In the genomic region with DNA sequence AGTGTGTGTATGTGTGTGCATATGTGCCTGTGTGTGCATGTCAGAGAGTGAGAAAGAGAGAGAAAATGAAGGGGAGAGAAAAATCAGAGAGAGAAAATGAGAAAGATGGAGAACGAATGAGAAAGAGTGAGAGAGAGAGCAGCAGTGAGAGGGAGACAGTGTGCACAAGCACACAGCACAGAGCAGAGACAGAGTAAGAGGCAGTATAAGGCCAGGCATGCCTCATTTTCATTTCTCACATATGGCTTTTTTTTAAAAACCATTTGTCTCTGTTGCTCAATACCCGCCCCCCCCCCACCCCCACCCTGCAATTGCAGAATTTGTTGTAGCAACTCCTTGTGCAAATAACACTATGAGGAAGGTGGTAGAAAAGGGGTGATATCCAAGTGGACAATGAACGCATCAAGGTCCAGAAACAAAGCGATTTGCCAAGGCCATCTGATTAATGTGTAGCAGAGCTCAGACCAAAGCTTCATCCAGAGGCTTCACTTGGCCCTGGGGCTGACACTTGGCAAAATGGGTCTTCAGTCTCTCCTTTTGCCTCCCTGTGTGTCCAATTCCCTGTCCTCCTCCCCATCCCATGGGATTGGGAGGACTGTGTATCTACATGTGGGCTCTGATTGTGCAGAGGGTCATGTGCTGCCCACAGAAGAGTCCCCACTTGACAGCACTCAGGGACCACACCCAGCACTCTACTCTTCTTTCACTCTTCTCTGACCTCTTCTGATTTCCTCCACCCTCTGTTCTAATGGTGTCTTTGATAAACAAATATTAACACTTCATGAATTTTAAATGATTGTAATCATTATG, we compare ENCODE assay signal across 32 cellular contexts. TPM values are rescaled to one million over a fixed set of nuclear protein-coding genes. Genes with fewer than 3 reads are reported as not detected.
DNase-seq lines count a peak whose midpoint lies in the region; ATAC-seq and TF ChIP-seq lines count a peak whose summit lies in the region.
"Had no signal": no experiment of that assay in that cellular context is flagged by ENCODE, and none has a peak within 500 bp of the region (broad histone marks: within the 10 kb centered on the region; RNA-seq: fewer than 3 reads in every experiment).

No MANE protein-coding gene starts in this region.

- ATAC-seq in gastroesophageal sphincter (peak; percentile 60), sciatic nerve (peak; percentile 72), HG03159 (IDR thresholded peaks at IDR 0.05; ENCODE audit: unreplicated experiment) (no peak), GM21390 (IDR thresholded peaks at IDR 0.05; ENCODE audit: unreplicated experiment) (no peak)
- ATAC-seq: activated CD4-positive, CD25-positive, alpha-beta regulatory T cell treated with anti-CD3 and anti-CD28 coated beads, Interleukin-2, amount 50 U/mL, for 24 hours; activated CD8-positive, alpha-beta T cell treated with anti-CD3 and anti-CD28 coated beads for 36 hours; activated T-helper 17 cell treated with anti-CD3 and anti-CD28 coated beads, Interleukin-2, amount 50 U/mL, for 72 hours; gastrocnemius medialis; Right ventricle myocardium inferior; SK-N-SH treated with all-trans-retinoic acid at 6 μM for 48 hours; stimulated activated naive CD8-positive, alpha-beta T cell treated with anti-CD3 and anti-CD28 coated beads, Interleukin-15, amount 100 ng/mL, for 72 hours; T-helper 17 cell had no signal

- intact Hi-C loops in sciatic nerve (cut with DNase I) = no loop called here

- H3K9me2 ChIP-seq in MM.1S (replicated peaks; ENCODE audit: insufficient read depth, low read length) = no peaks in the 10 kb centered on the region

- TF ChIP-seq CTCF in gastroesophageal sphincter (IDR thresholded peaks at IDR 0.05) = no peak
- TF ChIP-seq CTCF in MM.1S (IDR thresholded peaks at IDR 0.05; ENCODE audit: low read length) = no peak

- no peaks in the 10 kb centered on the region for H3F3A ChIP-seq in MM.1S (ENCODE audit: insufficient read depth, low read length)

- no peak for TF ChIP-seq POLR2A in gastroesophageal sphincter (IDR thresholded peaks at IDR 0.05)

- H3K4me3 ChIP-seq in gastroesophageal sphincter = no peak overlapping the region
- H3K4me3 ChIP-seq in MM.1S (ENCODE audit: low read length) = no peak overlapping the region
- H3K4me3 ChIP-seq: breast epithelium, gastrocnemius medialis, left ventricle myocardium inferior, PC-9, right atrium auricular region, thoracic aorta had no signal

- H3K4me2 ChIP-seq in MM.1S (ENCODE audit: low read depth, low read length) = no peak overlapping the region
- H3K4me2 ChIP-seq: PC-9 had no signal

- H4K20me1 ChIP-seq in MM.1S (ENCODE audit: insufficient read depth, low read length) = no peaks in the 10 kb centered on the region

- H3K27me3 ChIP-seq in gastroesophageal sphincter = no peaks in the 10 kb centered on the region
- H3K27me3 ChIP-seq in MM.1S (replicated peaks; ENCODE audit: insufficient read depth, low read length) = no peaks in the 10 kb centered on the region
- H3K27me3 ChIP-seq: breast epithelium, gastrocnemius medialis, right atrium auricular region had no signal

- H3K36me3 ChIP-seq in gastroesophageal sphincter (no peaks in the 10 kb centered on the region), MM.1S (replicated peaks; ENCODE audit: insufficient read depth, low read length) (no peaks in the 10 kb centered on the region)
- H3K36me3 ChIP-seq: breast epithelium, gastrocnemius medialis, left ventricle myocardium inferior, right atrium auricular region, thoracic aorta had no signal

- TF ChIP-seq EP300 in gastroesophageal sphincter (IDR thresholded peaks at IDR 0.05) = no peak

- H3K9ac ChIP-seq in MM.1S (ENCODE audit: low read length) = no peak overlapping the region

- H3K4me1 ChIP-seq in gastroesophageal sphincter (no peaks in the 10 kb centered on the region), MM.1S (ENCODE audit: low read length) (no peaks in the 10 kb centered on the region)
- H3K4me1 ChIP-seq: breast epithelium, gastrocnemius medialis, left ventricle myocardium inferior, right atrium auricular region had no signal

- DNase-seq in NCI-H187 treated with DMSO at 0.1 percent for 48 hours (lab: John Stamatoyannopoulos, UW) (peak; percentile 6), NCI-H187 (lab: John Stamatoyannopoulos, UW) (no peak), NCI-H345 (lab: John Stamatoyannopoulos, UW) (peak; percentile 14), sciatic nerve (ENCODE audit: low spot score) (no peak), MM.1S (no peak)
- DNase-seq: activated CD8-positive, alpha-beta T cell treated with anti-CD3 and anti-CD28 coated beads for 36 hours; amygdala; gastrocnemius medialis; hypothalamus; left ventricle myocardium inferior; NCI-H1105; NCI-H2081 treated with DMSO at 0.1 percent for 48 hours; PC-9; stimulated activated naive CD8-positive, alpha-beta T cell treated with anti-CD3 and anti-CD28 coated beads, Interleukin-15, amount 100 ng/mL, for 72 hours; T-helper 17 cell had no signal

- H2AFZ ChIP-seq in MM.1S (ENCODE audit: low read length) = no peak overlapping the region
- H2AFZ ChIP-seq: PC-9 had no signal

- H3K79me2 ChIP-seq in MM.1S (ENCODE audit: low read length) = no peaks in the 10 kb centered on the region

- H3K9me3 ChIP-seq in gastroesophageal sphincter = no peaks in the 10 kb centered on the region
- no peaks in the 10 kb centered on the region for H3K9me3 ChIP-seq in MM.1S (replicated peaks; ENCODE audit: insufficient read depth, low read length)
- H3K9me3 ChIP-seq: breast epithelium, gastrocnemius medialis, left ventricle myocardium inferior, right atrium auricular region, thoracic aorta had no signal

- WGBS in gastroesophageal sphincter (ENCODE audit: low coverage in 1 of 2), 2 donors = 19 to 47% methylated on average over 3 to 4 of the region's 4 CpGs

- H3K27ac ChIP-seq in gastroesophageal sphincter (no peak overlapping the region), MM.1S (ENCODE audit: low read length) (no peak overlapping the region)
- H3K27ac ChIP-seq: gastrocnemius medialis, left ventricle myocardium inferior, PC-9, right atrium auricular region, thoracic aorta had no signal

RNA-seq across cellular contexts. Expression of gene HSD3B1, which starts 38.9 kb away (rescaled TPM):
- total RNA-seq in gastroesophageal sphincter = not detected
- not detected for total RNA-seq in sciatic nerve
- total RNA-seq: activated CD8-positive, alpha-beta T cell treated with anti-CD3 and anti-CD28 coated beads for 36 hours; activated T-helper 17 cell treated with anti-CD3 and anti-CD28 coated beads, Interleukin-2, amount 50 U/mL, for 72 hours; breast epithelium; endothelial cell of umbilical vein; fibroblast of lung; gastrocnemius medialis; HT-29; left ventricle myocardium inferior; mesenteric fat pad; myocyte; NCI-H460; right atrium auricular region; Right ventricle myocardium inferior; T-helper 17 cell; thoracic aorta; urinary bladder had no signal

RNA-seq across cellular contexts. Expression of gene HSD3B2, which starts 53.1 kb away (rescaled TPM):
- total RNA-seq in gastroesophageal sphincter (not detected), sciatic nerve (not detected)
- total RNA-seq: activated CD8-positive, alpha-beta T cell treated with anti-CD3 and anti-CD28 coated beads for 36 hours; activated T-helper 17 cell treated with anti-CD3 and anti-CD28 coated beads, Interleukin-2, amount 50 U/mL, for 72 hours; breast epithelium; endothelial cell of umbilical vein; fibroblast of lung; HT-29; left ventricle myocardium inferior; mesenteric fat pad; myocyte; NCI-H460; PC-9; right atrium auricular region; Right ventricle myocardium inferior; T-helper 17 cell; thoracic aorta; urinary bladder had no signal

Comparison
In these comparisons a context has a peak if more than half of its experiments do, and no peak if none do; other contexts are left out.
1. DNase-seq: peak in NCI-H187 treated with DMSO at 0.1 percent for 48 hours (single experiment) and NCI-H345 (single experiment); none in NCI-H187 (0 of 2), sciatic nerve (single experiment) and MM.1S (single experiment).
2. ATAC-seq: peak in gastroesophageal sphincter (single experiment) and sciatic nerve (single experiment); none in HG03159 (single experiment) and GM21390 (single experiment).